In genomic region chr17:41467546-41467945, GRCh38 we compare ENCODE assay signal across 27 cellular contexts. TPM values are rescaled to one million over a fixed set of nuclear protein-coding genes. Genes with fewer than 3 reads are reported as not detected.
"Had no signal": no experiment of that assay in that cellular context is flagged by ENCODE, and none has a peak within 500 bp of the region (broad histone marks: within the 10 kb centered on the region; RNA-seq: fewer than 3 reads in every experiment).

No MANE protein-coding gene starts in this region.

- ATAC-seq: activated CD4-positive, alpha-beta T cell treated with anti-CD3 and anti-CD28 coated beads for 36 hours; activated T-helper 17 cell treated with anti-CD3 and anti-CD28 coated beads, Interleukin-2, amount 50 U/mL, for 72 hours; natural killer cell treated with Interleukin-12 subunit alpha and Interleukin-12 subunit beta and Interleukin-15 and Interleukin-18, amount 100 ng/mL, for 72 hours; right lobe of liver; stimulated activated naive B cell treated with anti-CD40 and anti-IgM and Interleukin-4, amounts not matched to agents 10 μg/mL and 1 μg/mL and 100 μg/mL, for 72 hours had no signal

- H3K36me3 ChIP-seq: adrenal gland, ascending aorta, colonic mucosa, left ventricle myocardium inferior, right lobe of liver, vagina had no signal

- DNase-seq: activated B cell treated with CpG ODN at 0.5 μM for 24 hours; activated CD4-positive, alpha-beta T cell treated with anti-CD3 and anti-CD28 coated beads for 36 hours; activated CD4-positive, alpha-beta T cell treated with anti-CD3 and anti-CD28 coated beads, Interleukin-2, amount 50 U/mL, for 4 hours; activated CD8-positive, alpha-beta memory T cell treated with anti-CD3 and anti-CD28 coated beads for 24 hours; activated CD8-positive, alpha-beta memory T cell treated with anti-CD3 and anti-CD28 coated beads, Interleukin-2, amount 50 U/mL, for 4 hours; activated naive CD4-positive, alpha-beta T cell; activated T-cell treated with anti-CD3 and anti-CD28 coated beads, Interleukin-2, amount 50 U/mL, for 24 hours; adrenal gland; colonic mucosa; endodermal cell; hippocampal formation; left ventricle myocardium inferior; right lobe of liver; stimulated activated CD4-positive, alpha-beta T cell treated with anti-CD3 and anti-CD28 coated beads, Interleukin-15, amount 100 ng/mL, for 24 hours; stimulated activated CD8-positive, alpha-beta memory T cell treated with anti-CD3 and anti-CD28 coated beads, Interleukin-4, amount 100 ng/mL, for 48 hours; stimulated activated naive B cell treated with anti-CD40 and anti-IgM and Interleukin-4, amounts not matched to agents 10 μg/mL and 1 μg/mL and 100 μg/mL, for 72 hours; T1000; testis; trophoblast cell had no signal

- H3K9ac ChIP-seq: parathyroid adenoma had no signal

- H3K27ac ChIP-seq: adrenal gland, ascending aorta, colonic mucosa, left ventricle myocardium inferior, parathyroid adenoma, right lobe of liver, testis, vagina had no signal

- H3K9me3 ChIP-seq: adrenal gland, ascending aorta, colonic mucosa, right lobe of liver, testis, vagina had no signal

- H3K4me3 ChIP-seq: adrenal gland, ascending aorta, colonic mucosa, left ventricle myocardium inferior, right lobe of liver, smooth muscle cell, testis, vagina had no signal

- FAIRE-seq: frontal cortex had no signal

- H3K4me1 ChIP-seq: adrenal gland, ascending aorta, colonic mucosa, parathyroid adenoma, right lobe of liver had no signal

- H2AFZ ChIP-seq: parathyroid adenoma had no signal

- H3K27me3 ChIP-seq: adrenal gland, ascending aorta, colonic mucosa, right lobe of liver, testis, vagina had no signal

- H3K4me2 ChIP-seq: smooth muscle cell had no signal

- H3K79me2 ChIP-seq: parathyroid adenoma had no signal

RNA-seq across cellular contexts. Expression of gene KRT32, which starts 0.4 kb away (rescaled TPM):
- total RNA-seq: activated B cell treated with CpG ODN at 0.5 μM for 24 hours; activated CD4-positive, alpha-beta T cell treated with anti-CD3 and anti-CD28 coated beads for 36 hours; activated T-helper 17 cell treated with anti-CD3 and anti-CD28 coated beads, Interleukin-2, amount 50 U/mL, for 72 hours; adrenal gland; ascending aorta; colonic mucosa; endodermal cell; frontal cortex; lung microvascular endothelial cell; natural killer cell treated with Interleukin-12 subunit alpha and Interleukin-12 subunit beta and Interleukin-15 and Interleukin-18, amount 100 ng/mL, for 72 hours; right lobe of liver; smooth muscle cell; vagina had no signal
- polyA plus RNA-seq: adrenal gland, smooth muscle cell had no signal

RNA-seq across cellular contexts. Expression of gene KRT35, which starts 13.4 kb away (rescaled TPM):
- total RNA-seq: activated B cell treated with CpG ODN at 0.5 μM for 24 hours; activated CD4-positive, alpha-beta T cell treated with anti-CD3 and anti-CD28 coated beads for 36 hours; activated T-helper 17 cell treated with anti-CD3 and anti-CD28 coated beads, Interleukin-2, amount 50 U/mL, for 72 hours; adrenal gland; ascending aorta; colonic mucosa; endodermal cell; frontal cortex; left ventricle myocardium inferior; lung microvascular endothelial cell; natural killer cell treated with Interleukin-12 subunit alpha and Interleukin-12 subunit beta and Interleukin-15 and Interleukin-18, amount 100 ng/mL, for 72 hours; right lobe of liver; smooth muscle cell; testis; vagina had no signal
- polyA plus RNA-seq: adrenal gland, smooth muscle cell had no signal

RNA-seq across cellular contexts. Expression of gene KRT36, which starts 22.2 kb away (rescaled TPM):
- total RNA-seq: activated B cell treated with CpG ODN at 0.5 μM for 24 hours; activated CD4-positive, alpha-beta T cell treated with anti-CD3 and anti-CD28 coated beads for 36 hours; activated T-helper 17 cell treated with anti-CD3 and anti-CD28 coated beads, Interleukin-2, amount 50 U/mL, for 72 hours; ascending aorta; colonic mucosa; endodermal cell; frontal cortex; left ventricle myocardium inferior; lung microvascular endothelial cell; natural killer cell treated with Interleukin-12 subunit alpha and Interleukin-12 subunit beta and Interleukin-15 and Interleukin-18, amount 100 ng/mL, for 72 hours; right lobe of liver; vagina had no signal
- polyA plus RNA-seq: adrenal gland, smooth muscle cell had no signal

RNA-seq across cellular contexts. Expression of gene KRT38, which starts 26.8 kb away (rescaled TPM):
- total RNA-seq: activated B cell treated with CpG ODN at 0.5 μM for 24 hours; activated CD4-positive, alpha-beta T cell treated with anti-CD3 and anti-CD28 coated beads for 36 hours; activated T-helper 17 cell treated with anti-CD3 and anti-CD28 coated beads, Interleukin-2, amount 50 U/mL, for 72 hours; adrenal gland; ascending aorta; colonic mucosa; endodermal cell; frontal cortex; left ventricle myocardium inferior; lung microvascular endothelial cell; natural killer cell treated with Interleukin-12 subunit alpha and Interleukin-12 subunit beta and Interleukin-15 and Interleukin-18, amount 100 ng/mL, for 72 hours; right lobe of liver; smooth muscle cell; testis; vagina had no signal
- polyA plus RNA-seq: adrenal gland, smooth muscle cell had no signal

RNA-seq across cellular contexts. Expression of gene KRT13, which starts 37.9 kb away (rescaled TPM):
- total RNA-seq: activated B cell treated with CpG ODN at 0.5 μM for 24 hours; activated CD4-positive, alpha-beta T cell treated with anti-CD3 and anti-CD28 coated beads for 36 hours; activated T-helper 17 cell treated with anti-CD3 and anti-CD28 coated beads, Interleukin-2, amount 50 U/mL, for 72 hours; endodermal cell; frontal cortex; left ventricle myocardium inferior; lung microvascular endothelial cell; natural killer cell treated with Interleukin-12 subunit alpha and Interleukin-12 subunit beta and Interleukin-15 and Interleukin-18, amount 100 ng/mL, for 72 hours had no signal
